Comparison of ENCODE assay signal across 1 cellular context in genomic region chr20:62924567-62925419, GRCh38.
TF ChIP-seq lines count a peak whose summit lies in the region.

No MANE protein-coding gene starts in this region.

TF ChIP-seq in HepG2, 621 proteins besides CTCF, POLR2A, EP300 and RAD21 (continued from another document and continues in another):
- 0 out of 2 replicates have a peak, but pooled peaks have one; percentile 35 for TF ChIP-seq RXRA (CRISPR knock-in tag; IDR thresholded peaks at IDR 0.05)
- 0 out of 2 replicates have a peak, but pooled peaks have one; percentile 25 for TF ChIP-seq SKIL (CRISPR knock-in tag; IDR thresholded peaks at IDR 0.05; ENCODE audit: borderline replicate concordance)
- TF ChIP-seq MIXL1 (CRISPR knock-in tag; IDR thresholded peaks at IDR 0.05): no peak
- 0 out of 2 replicates have a peak, but pooled peaks have one; percentile 57 for TF ChIP-seq ZSCAN30 (CRISPR knock-in tag; IDR thresholded peaks at IDR 0.05)
- TF ChIP-seq ZBTB8A (CRISPR knock-in tag; IDR thresholded peaks at IDR 0.05; ENCODE audit: borderline replicate concordance, low read depth): no peak
- no peak for TF ChIP-seq JUN (CRISPR knock-in tag; IDR thresholded peaks at IDR 0.05)
- TF ChIP-seq HNF1A (IDR thresholded peaks at IDR 0.05; ENCODE audit: low read depth): no peak
- no peak for TF ChIP-seq HNF1A (CRISPR knock-in tag; IDR thresholded peaks at IDR 0.05; ENCODE audit: borderline replicate concordance)
- no peak for TF ChIP-seq GFI1 (CRISPR knock-in tag; IDR thresholded peaks at IDR 0.05; ENCODE audit: borderline replicate concordance)
- TF ChIP-seq ZNF451 (CRISPR knock-in tag; IDR thresholded peaks at IDR 0.05): no peak
- TF ChIP-seq ZNF34 (CRISPR knock-in tag; IDR thresholded peaks at IDR 0.05; ENCODE audit: borderline replicate concordance): no peak; the same call in 1 of the 2 replicates
- TF ChIP-seq MYNN (CRISPR knock-in tag; IDR thresholded peaks at IDR 0.05; ENCODE audit: low read depth): no peak
- TF ChIP-seq HNRNPUL1 (IDR thresholded peaks at IDR 0.05; ENCODE audit: low read depth, low read length): no peak
- TF ChIP-seq TAF15 (IDR thresholded peaks at IDR 0.05; ENCODE audit: low read depth, low read length, poor library complexity, severe bottlenecking): no peak
- no peak for TF ChIP-seq ZNF550 (CRISPR knock-in tag; IDR thresholded peaks at IDR 0.05; ENCODE audit: borderline replicate concordance)
- TF ChIP-seq CAMTA2 (CRISPR knock-in tag; IDR thresholded peaks at IDR 0.05; ENCODE audit: borderline replicate concordance): no peak
- 0 out of 2 replicates have a peak, but pooled peaks have one; percentile 85 for TF ChIP-seq ZNF775 (CRISPR knock-in tag; IDR thresholded peaks at IDR 0.05; ENCODE audit: borderline replicate concordance)
- TF ChIP-seq JARID2 (CRISPR knock-in tag; IDR thresholded peaks at IDR 0.05; ENCODE audit: insufficient replicate concordance): no peak
- no peak for TF ChIP-seq ZNF414 (CRISPR knock-in tag; IDR thresholded peaks at IDR 0.05)
- TF ChIP-seq RFX3 (CRISPR knock-in tag; IDR thresholded peaks at IDR 0.05): peak; percentile 72
- TF ChIP-seq CREBL2 (CRISPR knock-in tag; IDR thresholded peaks at IDR 0.05; ENCODE audit: borderline replicate concordance): no peak
- TF ChIP-seq ZNF10 (CRISPR knock-in tag; IDR thresholded peaks at IDR 0.05; ENCODE audit: borderline replicate concordance, low read depth): no peak
- no peak for TF ChIP-seq ZNF281 (CRISPR knock-in tag; IDR thresholded peaks at IDR 0.05; ENCODE audit: borderline replicate concordance)
- TF ChIP-seq ZNF253 (CRISPR knock-in tag; IDR thresholded peaks at IDR 0.05; ENCODE audit: borderline replicate concordance): no peak
- no peak for TF ChIP-seq CC2D1A (CRISPR knock-in tag; IDR thresholded peaks at IDR 0.05)
- no peak for TF ChIP-seq ZNF484 (CRISPR knock-in tag; IDR thresholded peaks at IDR 0.05; ENCODE audit: borderline replicate concordance, low read depth)
- TF ChIP-seq IRF2 (CRISPR knock-in tag; IDR thresholded peaks at IDR 0.05): no peak
- no peak for TF ChIP-seq NFE2L2 (IDR thresholded peaks at IDR 0.05; ENCODE audit: low read length)
- no peak; the same call in 1 of the 2 replicates for TF ChIP-seq PAWR (CRISPR knock-in tag; IDR thresholded peaks at IDR 0.05; ENCODE audit: borderline replicate concordance)
- TF ChIP-seq E2F2 (CRISPR knock-in tag; IDR thresholded peaks at IDR 0.05; ENCODE audit: borderline replicate concordance): no peak
- TF ChIP-seq ZMYM4 (CRISPR knock-in tag; IDR thresholded peaks at IDR 0.05): no peak
- no peak for TF ChIP-seq ZBTB37 (CRISPR knock-in tag; IDR thresholded peaks at IDR 0.05)
- TF ChIP-seq TCF7 (IDR thresholded peaks at IDR 0.05; ENCODE audit: low read depth): no peak
- TF ChIP-seq ZSCAN20 (CRISPR knock-in tag; IDR thresholded peaks at IDR 0.05; ENCODE audit: borderline replicate concordance): no peak
- no peak for TF ChIP-seq HNRNPLL (IDR thresholded peaks at IDR 0.05; ENCODE audit: low read depth, low read length, poor library complexity, severe bottlenecking)
- no peak for TF ChIP-seq HCFC1 (IDR thresholded peaks at IDR 0.05; ENCODE audit: low read depth, low read length)
- no peak for TF ChIP-seq ATRX (CRISPR knock-in tag; IDR thresholded peaks at IDR 0.05; ENCODE audit: borderline replicate concordance)
- no peak for TF ChIP-seq CBX5 (CRISPR knock-in tag; IDR thresholded peaks at IDR 0.05; ENCODE audit: borderline replicate concordance)
- no peak for TF ChIP-seq SMAD9 (CRISPR knock-in tag; IDR thresholded peaks at IDR 0.05)
- TF ChIP-seq ZNF138 (CRISPR knock-in tag; IDR thresholded peaks at IDR 0.05; ENCODE audit: low read depth): 0 out of 2 replicates have a peak, but pooled peaks have one; percentile 65
- TF ChIP-seq CHCHD3 (CRISPR knock-in tag; IDR thresholded peaks at IDR 0.05): no peak
- TF ChIP-seq ZNF562 (CRISPR knock-in tag; IDR thresholded peaks at IDR 0.05; ENCODE audit: borderline replicate concordance): no peak
- no peak for TF ChIP-seq RFX5 (IDR thresholded peaks at IDR 0.05; ENCODE audit: low read depth, low read length)
- no peak for TF ChIP-seq EHMT2 (IDR thresholded peaks at IDR 0.05; ENCODE audit: borderline replicate concordance, low read depth, low read length)
- TF ChIP-seq ZFP37 (CRISPR knock-in tag; IDR thresholded peaks at IDR 0.05; ENCODE audit: borderline replicate concordance): 0 out of 2 replicates have a peak, but pooled peaks have one; percentile 29
- TF ChIP-seq TOPORS (CRISPR knock-in tag; IDR thresholded peaks at IDR 0.05): no peak
- TF ChIP-seq AKAP8 (CRISPR knock-in tag; IDR thresholded peaks at IDR 0.05): no peak
- peak; percentile 41; the same call in 1 of the 2 replicates for TF ChIP-seq KDM2A (CRISPR knock-in tag; IDR thresholded peaks at IDR 0.05; ENCODE audit: borderline replicate concordance, low read depth)
- no peak for TF ChIP-seq THYN1 (CRISPR knock-in tag; IDR thresholded peaks at IDR 0.05; ENCODE audit: borderline replicate concordance, low read depth)
- TF ChIP-seq ZBTB26 (CRISPR knock-in tag; IDR thresholded peaks at IDR 0.05; ENCODE audit: borderline replicate concordance): no peak
- no peak for TF ChIP-seq ZNF766 (CRISPR knock-in tag; IDR thresholded peaks at IDR 0.05; ENCODE audit: borderline replicate concordance)
- TF ChIP-seq ATF3 (CRISPR knock-in tag; IDR thresholded peaks at IDR 0.05): no peak
- TF ChIP-seq ZNF878 (CRISPR knock-in tag; IDR thresholded peaks at IDR 0.05): no peak
- no peak for TF ChIP-seq ZNF569 (CRISPR knock-in tag; IDR thresholded peaks at IDR 0.05; ENCODE audit: borderline replicate concordance)
- TF ChIP-seq RCOR2 (CRISPR knock-in tag; IDR thresholded peaks at IDR 0.05): no peak
- no peak for TF ChIP-seq GABPB1 (CRISPR knock-in tag; IDR thresholded peaks at IDR 0.05)
- TF ChIP-seq WIZ (CRISPR knock-in tag; IDR thresholded peaks at IDR 0.05): no peak
- no peak for TF ChIP-seq REL (CRISPR knock-in tag; conservative IDR thresholded peaks at IDR 0.05)
